In the genomic region with DNA sequence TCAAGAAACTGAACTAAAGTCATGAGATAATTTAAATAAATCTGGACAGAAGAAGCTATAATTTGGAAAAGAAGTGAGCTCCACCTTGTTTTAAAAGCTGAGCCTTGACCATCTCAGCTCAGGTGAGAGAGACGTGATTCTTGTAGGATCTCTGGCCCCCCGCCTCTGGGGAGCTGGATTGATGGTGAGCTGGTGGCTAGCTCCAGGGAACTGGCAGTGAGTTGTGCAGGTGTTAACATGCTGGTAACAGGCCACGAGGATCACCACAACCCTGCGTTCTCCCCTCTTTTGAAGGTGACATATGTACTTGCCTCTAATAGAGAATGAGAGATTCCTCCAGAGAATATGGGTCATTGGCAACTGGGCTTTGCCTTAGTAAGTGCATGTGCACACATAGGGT, we compare ENCODE assay signal across 32 cellular contexts.
DNase-seq lines count a peak whose midpoint lies in the region; ATAC-seq, FAIRE-seq and TF ChIP-seq lines count a peak whose summit lies in the region.
"Had no signal": no experiment of that assay in that cellular context is flagged by ENCODE, and none has a peak within 500 bp of the region (broad histone marks: within the 10 kb centered on the region; RNA-seq: fewer than 3 reads in every experiment).

No MANE protein-coding gene starts in this region.

- H3K27ac Mint-ChIP-seq in glutamatergic neuron (ENCODE audit: unreplicated experiment) (peak overlapping the region; percentile 100), WTC11 (no peak overlapping the region)
- H3K27ac Mint-ChIP-seq: B cell; CD4-positive, alpha-beta memory T cell; CD4-positive, alpha-beta T cell; CD4-positive, CD25-positive, alpha-beta regulatory T cell; CD8-positive, alpha-beta memory T cell; CD8-positive, alpha-beta T cell had no signal

- no peak overlapping the region for H3K14ac ChIP-seq in H1 (ENCODE audit: insufficient read length)

- H4K5ac ChIP-seq in H1 (ENCODE audit: insufficient read length, low read depth, low read length), result no peak overlapping the region

- H2AK5ac ChIP-seq in H1 (ENCODE audit: low read depth, low read length), result no peak overlapping the region

- TF ChIP-seq EP300 in H1 (IDR thresholded peaks at IDR 0.05; ENCODE audit: borderline replicate concordance in 1 of 2, low read depth in 2 of 2, low read length in 2 of 2), result no peak

- no peak for TF ChIP-seq POLR2A in H1 (IDR thresholded peaks at IDR 0.05; ENCODE audit: control extremely low read depth in 1 of 2, low read depth in 2 of 2, low read length in 2 of 2)

- WGBS in H1 (ENCODE audit: extremely low coverage in 1 of 2, insufficient coverage in 1 of 2, insufficient read length in 1 of 2, insufficient replicate concordance in 2 of 2, low coverage in 1 of 2, low lambda C conversion rate in 2 of 2, missing lambda C conversion rate in 1 of 2), 2 experiments, result 91% methylated on average over 4 of the region's 4 CpGs; no CpG with 5 or more reads in 1 of the 2 experiments

- no peak for FAIRE-seq in H1 (lab: Jason Lieb, UNC)
- FAIRE-seq in GM19239 (lab: Jason Lieb, UNC), result no peak
- FAIRE-seq: A204.1, A549, D721Med had no signal

- H3K23me2 ChIP-seq in H1 (ENCODE audit: low read depth, low read length), result no peaks in the 10 kb centered on the region

- H3K27me3 ChIP-seq in H1 (replicated peaks in 1 of 4; ENCODE audit: control insufficient read depth in 3 of 4, extremely low read depth in 1 of 4, insufficient read depth in 3 of 4, low read length in 3 of 4), result no peaks in the 10 kb centered on the region
- H3K27me3 ChIP-seq: BE2C; BLaER1; BLaER1 treated with 17β-estradiol and CSF1 and Interleukin-3, amounts not matched to agents 10 nM and 100 nM had no signal

- no peak overlapping the region for H2BK20ac ChIP-seq in H1 (ENCODE audit: low read length)

- no peaks in the 10 kb centered on the region for H3K4me1 ChIP-seq in H1 (replicated peaks in 1 of 4; ENCODE audit: control insufficient read depth in 3 of 4, insufficient read depth in 4 of 4, low read length in 3 of 4)
- H3K4me1 ChIP-seq: A549; BLaER1; BLaER1 treated with 17β-estradiol and CSF1 and Interleukin-3, amounts not matched to agents 10 nM and 100 nM; Caco-2 had no signal

- H3K27ac ChIP-seq in H1 (ENCODE audit: low read depth, low read length), result no peak overlapping the region
- H3K27ac ChIP-seq: 22Rv1; A549; BLaER1; BLaER1 treated with 17β-estradiol and CSF1 and Interleukin-3, amounts not matched to agents 10 nM and 100 nM; C4-2B had no signal

- no peaks in the 10 kb centered on the region for H3K36me3 ChIP-seq in H1 (ENCODE audit: control insufficient read depth in 2 of 4, insufficient read depth in 4 of 4, low read length in 3 of 4)
- H3K36me3 ChIP-seq: BE2C; BLaER1; BLaER1 treated with 17β-estradiol and CSF1 and Interleukin-3, amounts not matched to agents 10 nM and 100 nM had no signal

- H3K79me2 ChIP-seq in H1 (ENCODE audit: control insufficient read depth in 1 of 2, insufficient read depth in 2 of 2, low read length in 2 of 2), result no peaks in the 10 kb centered on the region

- H3K36me3 Mint-ChIP-seq in glutamatergic neuron (ENCODE audit: unreplicated experiment) (peaks cover 12% of the 10 kb centered on the region), WTC11 (no peaks in the 10 kb centered on the region)
- H3K36me3 Mint-ChIP-seq: CD14-positive monocyte; CD4-positive, alpha-beta memory T cell; CD4-positive, CD25-positive, alpha-beta regulatory T cell; CD8-positive, alpha-beta memory T cell; CD8-positive, alpha-beta T cell had no signal

- no peak overlapping the region for H3K18ac ChIP-seq in H1 (ENCODE audit: extremely low read depth, low read length)

- no peaks in the 10 kb centered on the region for H3K9me3 ChIP-seq in H1 (ENCODE audit: insufficient read depth in 2 of 2, low read depth in 1 of 2, low read length in 1 of 2)
- H3K9me3 ChIP-seq: A549, BE2C, Caco-2 had no signal

- DNase-seq in H1 (ENCODE audit: low read depth in 1 of 2, low spot score in 2 of 2), result no peak
- DNase-seq in glutamatergic neuron, result peak; percentile 54
- DNase-seq in GM19239 (ENCODE audit: insufficient read length, low spot score), result no peak
- no peak for DNase-seq in WTC11 (ENCODE audit: low spot score)
- DNase-seq: 8988T; ACHN; AML-193; C1 segment of cervical spinal cord; Caco-2; Calu3; CD4-positive, alpha-beta memory T cell; CD4-positive, alpha-beta T cell; CD4-positive, CD25-positive, alpha-beta regulatory T cell; CD8-positive, alpha-beta memory T cell; CD8-positive, alpha-beta T cell; COR-L47; DMS153; DMS53; DMS79; DMS79 treated with DMSO at 0.1 percent for 48 hours; DND-41; EL had no signal

- H3K4me1 Mint-ChIP-seq in glutamatergic neuron (ENCODE audit: low read depth, unreplicated experiment), result peaks cover 29% of the 10 kb centered on the region
- no peaks in the 10 kb centered on the region for H3K4me1 Mint-ChIP-seq in WTC11
- H3K4me1 Mint-ChIP-seq: B cell; CD14-positive monocyte; CD4-positive, alpha-beta memory T cell; CD4-positive, CD25-positive, alpha-beta regulatory T cell; CD8-positive, alpha-beta memory T cell had no signal

- no peaks in the 10 kb centered on the region for H4K20me1 ChIP-seq in H1 (replicated peaks in 1 of 2; ENCODE audit: control insufficient read depth in 1 of 2, insufficient read depth in 2 of 2, low read length in 2 of 2)
- H4K20me1 ChIP-seq: BLaER1; BLaER1 treated with 17β-estradiol and CSF1 and Interleukin-3, amounts not matched to agents 10 nM and 100 nM had no signal

- POLR2A ChIA-PET in H1 (lab: Charles Lee; ENCODE audit: partially characterized antibody) (no interaction called here), WTC11 (lab: Charles Lee) (no interaction called here)

- H3K4me3 ChIP-seq in H1 (ENCODE audit: extremely low read depth in 1 of 4, insufficient read depth in 2 of 4, low read depth in 3 of 4, low read length in 4 of 4), result no peak overlapping the region
- H3K4me3 ChIP-seq: A549; BLaER1; BLaER1 treated with 17β-estradiol and CSF1 and Interleukin-3, amounts not matched to agents 10 nM and 100 nM had no signal

- no peak overlapping the region for H4K91ac ChIP-seq in H1 (replicated peaks; ENCODE audit: insufficient read length, low read length)

- no peaks in the 10 kb centered on the region for H3K79me1 ChIP-seq in H1 (ENCODE audit: low read depth, low read length)

- no peak overlapping the region for H3K9ac ChIP-seq in H1 (replicated peaks in 1 of 4; ENCODE audit: extremely low read depth in 1 of 4, low read depth in 3 of 4, low read length in 3 of 4)
- H3K9ac ChIP-seq: BLaER1; BLaER1 treated with 17β-estradiol and CSF1 and Interleukin-3, amounts not matched to agents 10 nM and 100 nM had no signal

- H2BK12ac ChIP-seq in H1 (ENCODE audit: low read depth, low read length), result no peak overlapping the region

- no peak overlapping the region for H4K8ac ChIP-seq in H1 (ENCODE audit: extremely low read depth, insufficient read depth, low read length)

- H3K4me3 Mint-ChIP-seq in glutamatergic neuron (ENCODE audit: unreplicated experiment) (peak overlapping the region; percentile 31), WTC11 (no peak overlapping the region)
- H3K4me3 Mint-ChIP-seq: B cell; CD14-positive monocyte; CD4-positive, alpha-beta memory T cell; CD4-positive, alpha-beta T cell; CD4-positive, CD25-positive, alpha-beta regulatory T cell; CD8-positive, alpha-beta memory T cell; CD8-positive, alpha-beta T cell had no signal

- CTCF ChIA-PET in H1 (lab: Charles Lee; ENCODE audit: partially characterized antibody) (no interaction called here), WTC11 (lab: Charles Lee) (no interaction called here)

- H3K23ac ChIP-seq in H1 (ENCODE audit: insufficient read length), result no peak overlapping the region

- no peak for TF ChIP-seq CTCF in H1 (IDR thresholded peaks at IDR 0.05; ENCODE audit: control extremely low read depth in 1 of 3, insufficient read depth in 1 of 3, low read depth in 1 of 3, low read length in 3 of 3)
- TF ChIP-seq CTCF in glutamatergic neuron (IDR thresholded peaks at IDR 0.05; ENCODE audit: partially characterized antibody, unreplicated experiment), result no peak
- TF ChIP-seq CTCF in WTC11 (IDR thresholded peaks at IDR 0.05), result no peak

- no peak for ATAC-seq in WTC11
- ATAC-seq: A549; CD8-positive, alpha-beta T cell had no signal

- no peak overlapping the region for H2BK5ac ChIP-seq in H1 (ENCODE audit: low read depth, low read length)

- H3K4ac ChIP-seq in H1 (replicated peaks; ENCODE audit: insufficient read length, low read depth, low read length), result no peak overlapping the region

- H3K4me2 ChIP-seq in H1 (ENCODE audit: insufficient read depth in 1 of 2, low read depth in 2 of 2, low read length in 2 of 2), result no peak overlapping the region
- H3K4me2 ChIP-seq: A549; BLaER1; BLaER1 treated with 17β-estradiol and CSF1 and Interleukin-3, amounts not matched to agents 10 nM and 100 nM had no signal

- H3K27me3 Mint-ChIP-seq in glutamatergic neuron (ENCODE audit: unreplicated experiment) (peaks cover 14% of the 10 kb centered on the region), WTC11 (ENCODE audit: low read depth) (no peaks in the 10 kb centered on the region)
- H3K27me3 Mint-ChIP-seq: B cell; CD4-positive, alpha-beta T cell; CD4-positive, CD25-positive, alpha-beta regulatory T cell; CD8-positive, alpha-beta memory T cell had no signal

- H2BK120ac ChIP-seq in H1 (replicated peaks; ENCODE audit: low read depth, low read length), result no peak overlapping the region

- no peak overlapping the region for H2BK15ac ChIP-seq in H1 (ENCODE audit: low read length)

- TF ChIP-seq RAD21 in H1 (IDR thresholded peaks at IDR 0.05 in 1 of 2, conservative IDR thresholded peaks at IDR 0.05 in 1 of 2; ENCODE audit: low read depth in 2 of 2, low read length in 2 of 2), result no peak

- 0 out of 2 replicates have a peak overlapping the region, but pooled peaks have one; percentile 9 for H2AFZ ChIP-seq in H1 (ENCODE audit: low read length)

- H3K9me3 Mint-ChIP-seq in glutamatergic neuron (ENCODE audit: unreplicated experiment) (peaks cover 20% of the 10 kb centered on the region), WTC11 (no peaks in the 10 kb centered on the region; the same call in 1 of the 2 replicates)
- H3K9me3 Mint-ChIP-seq: CD4-positive, alpha-beta T cell; CD8-positive, alpha-beta memory T cell; CD8-positive, alpha-beta T cell had no signal

- H3K56ac ChIP-seq in H1 (replicated peaks; ENCODE audit: insufficient read length, low read depth, low read length), result no peak overlapping the region

TF ChIP-seq in H1, 55 proteins besides CTCF, POLR2A, EP300 and RAD21 (continues in another document):
- TF ChIP-seq JUN (IDR thresholded peaks at IDR 0.05; ENCODE audit: low read depth, low read length) (no peak), GABPA (IDR thresholded peaks at IDR 0.05; ENCODE audit: borderline replicate concordance, insufficient read depth, low read length) (no peak), MAFK (IDR thresholded peaks at IDR 0.05; ENCODE audit: low read depth, low read length) (no peak), CEBPB (IDR thresholded peaks at IDR 0.05; ENCODE audit: low read depth, low read length) (no peak)

TF ChIP-seq in WTC11, 78 proteins besides CTCF, POLR2A, EP300 and RAD21 (continues in another document):
- no peak for TF ChIP-seq ZNF219 (CRISPR knock-in tag; IDR thresholded peaks at IDR 0.05; ENCODE audit: borderline replicate concordance)
